8 cellular contexts compared by ENCODE assay signal in the genomic region with DNA sequence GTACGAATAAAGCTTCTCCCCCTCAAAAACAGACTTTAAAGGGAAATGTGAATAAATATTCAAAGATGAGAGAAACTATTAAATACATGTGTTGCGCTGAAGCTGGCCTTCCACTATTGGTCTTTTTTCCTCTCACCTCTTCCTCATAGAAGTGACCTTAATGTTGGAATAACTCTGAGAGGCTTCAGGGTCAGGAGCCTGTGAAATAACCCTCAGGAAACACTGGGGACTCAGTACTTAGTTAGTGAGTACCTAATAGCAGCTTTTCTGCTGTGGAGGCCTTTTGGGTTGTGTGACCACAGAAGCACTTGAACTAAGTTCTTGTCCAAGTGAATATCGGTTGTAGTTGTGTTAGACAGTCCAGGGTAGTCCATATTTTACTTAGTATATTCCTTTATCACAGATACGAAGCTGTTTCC. TPM values are rescaled to one million over a fixed set of nuclear protein-coding genes. Genes with fewer than 3 reads are reported as not detected.
DNase-seq lines count a peak whose midpoint lies in the region; ATAC-seq and TF ChIP-seq lines count a peak whose summit lies in the region.

No MANE protein-coding gene starts in this region.

- peak overlapping the region; percentile 77 to 92 (median 84) for H3K27ac ChIP-seq in BLaER1 treated with 17β-estradiol and CSF1 and Interleukin-3, amounts not matched to agents 10 nM and 100 nM
- H3K27ac ChIP-seq in brain microvascular endothelial cell: no peak overlapping the region
- H3K27ac ChIP-seq in mesendoderm (ENCODE audit: low read depth, low read length): no peak overlapping the region

- H3K27me3 Mint-ChIP-seq in IgD-negative memory B cell: no peaks in the 10 kb centered on the region

- peak overlapping the region; percentile 94 for H4K8ac ChIP-seq in mesendoderm (ENCODE audit: low read depth, low read length)

- H3K4ac ChIP-seq in mesendoderm (ENCODE audit: low read depth, low read length): no peak overlapping the region

- peaks cover 32 to 39% (median 37%) of the 10 kb centered on the region in 3 donors for H3K4me1 Mint-ChIP-seq in IgD-negative memory B cell

- H3K36me3 ChIP-seq in BLaER1 treated with 17β-estradiol and CSF1 and Interleukin-3, amounts not matched to agents 10 nM and 100 nM: peaks cover 0 to 18% (median 7%) of the 10 kb centered on the region in 11 experiments; a peak in 9 of 22 replicates
- H3K36me3 ChIP-seq in brain microvascular endothelial cell (replicated peaks): no peaks in the 10 kb centered on the region
- no peaks in the 10 kb centered on the region for H3K36me3 ChIP-seq in mesendoderm (ENCODE audit: control insufficient read depth, insufficient read depth, low read length)

- H3K27ac Mint-ChIP-seq in IgD-negative memory B cell: peak overlapping the region; percentile 89 to 98 (median 96)

- H3K36me3 Mint-ChIP-seq in IgD-negative memory B cell: no peaks in the 10 kb centered on the region

- in situ Hi-C loops in brain microvascular endothelial cell (cut with HindIII; ENCODE audit: low pct_ligation_motif_present, low sequenced_read_pairs): no loop called here

- H3K18ac ChIP-seq in mesendoderm (ENCODE audit: low read length): no peak overlapping the region

- peaks cover 9% of the 10 kb centered on the region for H3K79me1 ChIP-seq in mesendoderm (ENCODE audit: low read length)

- no peak overlapping the region for H2AK5ac ChIP-seq in mesendoderm (ENCODE audit: low read length)

- H3K9me3 ChIP-seq in BLaER1 treated with 17β-estradiol and CSF1 and Interleukin-3, amounts not matched to agents 10 nM and 100 nM (replicated peaks in 1 of 11): no peaks in the 10 kb centered on the region

- ATAC-seq in GM21825 (IDR thresholded peaks at IDR 0.05; ENCODE audit: unreplicated experiment) (no peak), HG03108 (IDR thresholded peaks at IDR 0.05; ENCODE audit: unreplicated experiment) (no peak)

- no peaks in the 10 kb centered on the region for H3K9me3 Mint-ChIP-seq in IgD-negative memory B cell

- H3K56ac ChIP-seq in mesendoderm (ENCODE audit: low read length): peak overlapping the region; percentile 80

- H3K4me1 ChIP-seq in BLaER1 treated with 17β-estradiol and CSF1 and Interleukin-3, amounts not matched to agents 10 nM and 100 nM: peaks cover 15 to 34% (median 23%) of the 10 kb centered on the region in 10 experiments
- peaks cover 1% of the 10 kb centered on the region for H3K4me1 ChIP-seq in mesendoderm (ENCODE audit: control insufficient read depth, low read depth, low read length)

- H4K20me1 ChIP-seq in BLaER1 treated with 17β-estradiol and CSF1 and Interleukin-3, amounts not matched to agents 10 nM and 100 nM: peaks cover 0 to 22% (median 7%) of the 10 kb centered on the region in 11 experiments; a peak in 10 of 22 replicates

- H3K4me3 ChIP-seq in BLaER1 treated with 17β-estradiol and CSF1 and Interleukin-3, amounts not matched to agents 10 nM and 100 nM: peak overlapping the region; percentile 69 to 82 (median 78)
- H3K4me3 ChIP-seq in brain microvascular endothelial cell (ENCODE audit: low read depth, low read length): peak overlapping the region; percentile 93
- H3K4me3 ChIP-seq in mesendoderm (ENCODE audit: low read length): no peak overlapping the region

- H3K23ac ChIP-seq in mesendoderm (ENCODE audit: low read length): no peak overlapping the region

- H2BK15ac ChIP-seq in mesendoderm (replicated peaks; ENCODE audit: low read depth): no peak overlapping the region

- H3K27me3 ChIP-seq in BLaER1 treated with 17β-estradiol and CSF1 and Interleukin-3, amounts not matched to agents 10 nM and 100 nM: no peaks in the 10 kb centered on the region
- no peaks in the 10 kb centered on the region for H3K27me3 ChIP-seq in brain microvascular endothelial cell (replicated peaks)
- no peaks in the 10 kb centered on the region for H3K27me3 ChIP-seq in mesendoderm (ENCODE audit: insufficient read depth, low read length, poor library complexity)

- H3K79me2 ChIP-seq in mesendoderm (ENCODE audit: control insufficient read depth, insufficient read depth, low read length): peaks cover 32% of the 10 kb centered on the region

- peak overlapping the region; percentile 96 to 100 (median 98) for H3K4me3 Mint-ChIP-seq in IgD-negative memory B cell

- H3K4me2 ChIP-seq in BLaER1 treated with 17β-estradiol and CSF1 and Interleukin-3, amounts not matched to agents 10 nM and 100 nM: peak overlapping the region; percentile 73 to 89 (median 78)
- peak overlapping the region; percentile 13 for H3K4me2 ChIP-seq in mesendoderm (ENCODE audit: low read length)

- H2BK120ac ChIP-seq in mesendoderm (ENCODE audit: low read depth, low read length): no peak overlapping the region

- TF ChIP-seq CTCF in brain microvascular endothelial cell (IDR thresholded peaks at IDR 0.05; ENCODE audit: low read depth, low read length, missing control alignments): no peak

- DNase-seq in brain microvascular endothelial cell (no peak), mesendoderm (no peak), NCI-H2171 (lab: John Stamatoyannopoulos, UW) (no peak), NCI-H2171 treated with DMSO at 0.1 percent for 48 hours (lab: John Stamatoyannopoulos, UW) (no peak)

- H2BK5ac ChIP-seq in mesendoderm (ENCODE audit: low read length): no peak overlapping the region

- peak overlapping the region; percentile 82 to 94 (median 89) for H3K9ac ChIP-seq in BLaER1 treated with 17β-estradiol and CSF1 and Interleukin-3, amounts not matched to agents 10 nM and 100 nM
- peak overlapping the region; percentile 72 for H3K9ac ChIP-seq in mesendoderm (ENCODE audit: low read length)

- WGBS in mesendoderm (ENCODE audit: extremely low coverage, insufficient coverage, low lambda C conversion rate): no CpG with 5 or more reads among the region's 4 CpGs

- H4K5ac ChIP-seq in mesendoderm (ENCODE audit: low read length): no peak overlapping the region

RNA-seq across cellular contexts. Expression of gene SHPRH, which starts 0.8 kb away (rescaled TPM):
- 10.8 TPM for polyA plus RNA-seq in IgD-negative memory B cell
- polyA plus RNA-seq in mesendoderm (2013, experiment 1 of 2): 12.0 TPM
- polyA plus RNA-seq in mesendoderm (2013, experiment 2 of 2): 11.9 TPM

Comparison
In these comparisons a context has a peak if more than half of its experiments do, and no peak if none do; other contexts are left out.
1. H3K27ac ChIP-seq: peak in BLaER1 treated with 17β-estradiol and CSF1 and Interleukin-3, amounts not matched to agents 10 nM and 100 nM (11 of 11); none in brain microvascular endothelial cell (single experiment) and mesendoderm (single experiment).